2 cellular contexts compared by ENCODE assay signal in genomic region chr1:179417760-179418159, GRCh38. TPM values are rescaled to one million over a fixed set of nuclear protein-coding genes. Genes with fewer than 3 reads are reported as not detected.
"Had no signal": no experiment of that assay in that cellular context is flagged by ENCODE, and none has a peak within 500 bp of the region (broad histone marks: within the 10 kb centered on the region; RNA-seq: fewer than 3 reads in every experiment).

No MANE protein-coding gene starts in this region.

RNA-seq across cellular contexts. Expression of gene AXDND1, which starts 52.0 kb away (rescaled TPM):
- total RNA-seq: M059J, NCI-H460 had no signal
